17 cellular contexts compared by ENCODE assay signal in the genomic region with DNA sequence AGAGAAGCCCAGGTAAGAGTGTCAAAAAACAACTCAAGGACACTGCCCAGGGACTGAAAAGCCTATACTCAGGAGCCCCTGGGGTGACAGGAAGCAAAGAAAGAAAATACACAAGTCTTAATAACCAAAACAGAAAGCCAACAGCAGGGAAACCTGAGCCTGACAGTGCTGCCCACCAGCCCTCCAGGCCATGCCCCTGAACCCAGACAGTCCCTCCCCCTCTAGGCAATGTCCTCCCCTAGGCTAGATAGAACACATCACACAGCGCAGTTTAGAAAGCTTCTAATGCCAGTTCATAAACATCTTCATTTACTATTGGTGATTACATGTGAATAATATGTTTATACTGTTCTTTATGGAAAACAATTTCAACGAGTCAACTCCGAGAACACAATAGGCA.
DNase-seq lines count a peak whose midpoint lies in the region; ATAC-seq and TF ChIP-seq lines count a peak whose summit lies in the region.
"Had no signal": no experiment of that assay in that cellular context is flagged by ENCODE, and none has a peak within 500 bp of the region (broad histone marks: within the 10 kb centered on the region; RNA-seq: fewer than 3 reads in every experiment).

No MANE protein-coding gene starts in this region.

- H3K9me3 Mint-ChIP-seq in dendritic cell treated with granulocyte-macrophage colony-stimulating factor and Interleukin-4, amounts not matched to agents 40 ng/mL and 50 ng/mL, for 4 days, result no peaks in the 10 kb centered on the region
- H3K9me3 Mint-ChIP-seq in nephron, result no peaks in the 10 kb centered on the region
- H3K9me3 Mint-ChIP-seq: activated CD4-positive, alpha-beta memory T cell treated with anti-CD3 and anti-CD28 coated beads for 36 hours; T-helper 2 cell treated with Interferon-gamma antibody and Interleukin-4, amounts not matched to agents 5 μg/mL and 100 μg/mL, for 36 hours had no signal

- H3K27ac ChIP-seq in left ventricle myocardium inferior (replicated peaks) (peak overlapping the region; percentile 61), uterus (peak overlapping the region; percentile 53 to 64)
- H3K27ac ChIP-seq: HL-60 had no signal

- H3K27me3 Mint-ChIP-seq in dendritic cell treated with granulocyte-macrophage colony-stimulating factor and Interleukin-4, amounts not matched to agents 40 ng/mL and 50 ng/mL, for 4 days, result no peaks in the 10 kb centered on the region
- H3K27me3 Mint-ChIP-seq in nephron (ENCODE audit: low read depth), result no peaks in the 10 kb centered on the region
- H3K27me3 Mint-ChIP-seq: activated CD4-positive, alpha-beta memory T cell treated with anti-CD3 and anti-CD28 coated beads for 36 hours had no signal

- H3K36me3 ChIP-seq in left ventricle myocardium inferior, result peaks cover 73% of the 10 kb centered on the region
- no peaks in the 10 kb centered on the region for H3K36me3 ChIP-seq in uterus

- H3K4me3 Mint-ChIP-seq in dendritic cell treated with granulocyte-macrophage colony-stimulating factor and Interleukin-4, amounts not matched to agents 40 ng/mL and 50 ng/mL, for 4 days, result no peak overlapping the region
- peak overlapping the region in 1 of 3 experiments; percentile 27 for H3K4me3 Mint-ChIP-seq in nephron
- H3K4me3 Mint-ChIP-seq: activated CD4-positive, alpha-beta memory T cell treated with anti-CD3 and anti-CD28 coated beads for 36 hours; T-helper 2 cell treated with Interferon-gamma antibody and Interleukin-4, amounts not matched to agents 5 μg/mL and 100 μg/mL, for 36 hours had no signal

- no peak for TF ChIP-seq CTCF in left ventricle myocardium inferior (IDR thresholded peaks at IDR 0.05; ENCODE audit: borderline replicate concordance)
- TF ChIP-seq CTCF in nephron (IDR thresholded peaks at IDR 0.05; ENCODE audit: unreplicated experiment in 3 of 3), result no peak
- no peak for TF ChIP-seq CTCF in uterus (IDR thresholded peaks at IDR 0.05)

- peaks cover 44% of the 10 kb centered on the region for H3K4me1 Mint-ChIP-seq in dendritic cell treated with granulocyte-macrophage colony-stimulating factor and Interleukin-4, amounts not matched to agents 40 ng/mL and 50 ng/mL, for 4 days (ENCODE audit: low read depth)
- H3K4me1 Mint-ChIP-seq in nephron, result peaks cover 78% of the 10 kb centered on the region

- H3K4me3 ChIP-seq in left ventricle myocardium inferior (no peak overlapping the region), uterus (no peak overlapping the region)
- H3K4me3 ChIP-seq: lung, transverse colon had no signal

- H3K27ac Mint-ChIP-seq in dendritic cell treated with granulocyte-macrophage colony-stimulating factor and Interleukin-4, amounts not matched to agents 40 ng/mL and 50 ng/mL, for 4 days, result peak overlapping the region; percentile 56
- peak overlapping the region; percentile 82 to 95 (median 90) for H3K27ac Mint-ChIP-seq in nephron
- H3K27ac Mint-ChIP-seq: T-helper 2 cell treated with Interferon-gamma antibody and Interleukin-4, amounts not matched to agents 5 μg/mL and 100 μg/mL, for 36 hours had no signal

- peaks cover 96% of the 10 kb centered on the region for H3K36me3 Mint-ChIP-seq in dendritic cell treated with granulocyte-macrophage colony-stimulating factor and Interleukin-4, amounts not matched to agents 40 ng/mL and 50 ng/mL, for 4 days (ENCODE audit: low read depth)
- H3K36me3 Mint-ChIP-seq in nephron (ENCODE audit: low read depth), result peaks cover 79% of the 10 kb centered on the region

- TF ChIP-seq POLR2A in uterus (IDR thresholded peaks at IDR 0.05) (no peak), erythroblast (IDR thresholded peaks at IDR 0.05; ENCODE audit: low read length) (no peak), GM18505 (IDR thresholded peaks at IDR 0.05; ENCODE audit: borderline replicate concordance, extremely low read depth, insufficient read depth, insufficient read length) (no peak)

- H3K9me3 ChIP-seq in left ventricle myocardium inferior (replicated peaks) (no peaks in the 10 kb centered on the region), uterus (no peaks in the 10 kb centered on the region)
- H3K9me3 ChIP-seq: transverse colon had no signal

- H3K27me3 ChIP-seq in left ventricle myocardium inferior (ENCODE audit: low read depth) (no peaks in the 10 kb centered on the region), uterus (no peaks in the 10 kb centered on the region)
- H3K27me3 ChIP-seq: transverse colon had no signal

- H3K4me1 ChIP-seq in left ventricle myocardium inferior, result peaks cover 75% of the 10 kb centered on the region
- peaks cover 4 to 28% of the 10 kb centered on the region in 2 donors for H3K4me1 ChIP-seq in uterus

- intact Hi-C loops in left ventricle myocardium inferior (cut with micrococcal nuclease) (no loop called here), Right ventricle myocardium superior (cut with DNase I) (loop anchor here (2.0 to 10.0 kb wide), 2 partner anchors 41 to 473 kb away; no protein-coding TSS in a partner anchor), uterus (cut with DNase I; ENCODE audit: low total_unique reads) (no loop called here)
- intact Hi-C loops in dendritic cell treated with granulocyte-macrophage colony-stimulating factor and Interleukin-4, amounts not matched to agents 40 ng/mL and 50 ng/mL, for 4 days (cut with micrococcal nuclease), result no loop called here

- DNase-seq in left ventricle myocardium inferior, result no peak
- no peak for DNase-seq in Right ventricle myocardium superior
- DNase-seq in uterus, result no peak
- DNase-seq in erythroblast (lab: John Stamatoyannopoulos, UW), result no peak
- DNase-seq in Kasumi-1 (lab: John Stamatoyannopoulos, UW), result no peak
- DNase-seq: activated CD4-positive, alpha-beta memory T cell treated with anti-CD3 and anti-CD28 coated beads for 36 hours; activated effector memory CD4-positive, alpha-beta T cell treated with anti-CD3 and anti-CD28 coated beads, Interleukin-2, amount 50 U/mL, for 16 hours; DMS53; Karpas-422; NCI-H187; transverse colon had no signal

- no peak for ATAC-seq in Right ventricle myocardium superior (ENCODE audit: poor library complexity)
- ATAC-seq in GM18505 (IDR thresholded peaks at IDR 0.05; ENCODE audit: unreplicated experiment), result no peak
